ENCODE assay signal across 8 cellular contexts in genomic region chr9:120892748-120893584, GRCh38. TPM values are rescaled to one million over a fixed set of nuclear protein-coding genes. Genes with fewer than 3 reads are reported as not detected.
DNase-seq lines count a peak whose midpoint lies in the region; ATAC-seq and TF ChIP-seq lines count a peak whose summit lies in the region.

No MANE protein-coding gene starts in this region.

- no peak overlapping the region for H3K4ac ChIP-seq in trophoblast cell (ENCODE audit: low read depth, low read length)

- H3K27me3 ChIP-seq in RWPE2 (ENCODE audit: insufficient read depth, poor library complexity, severe bottlenecking) (no peaks in the 10 kb centered on the region), trophoblast cell (ENCODE audit: insufficient read depth, low read length) (no peaks in the 10 kb centered on the region)
- no peaks in the 10 kb centered on the region for H3K27me3 ChIP-seq in naive thymus-derived CD4-positive, alpha-beta T cell (ENCODE audit: control insufficient read depth in 2 of 2, insufficient read depth in 2 of 2, low read length in 2 of 2)

- peak; percentile 89 for DNase-seq in DMS79 (lab: John Stamatoyannopoulos, UW)
- no peak for DNase-seq in RWPE2 (ENCODE audit: low spot score)
- DNase-seq in activated naive CD8-positive, alpha-beta T cell treated with anti-CD3 and anti-CD28 coated beads, Interleukin-2, amount 50 U/mL, for 24 hours = peak; percentile 62
- peak in 7 of 9 donors; percentile 43 to 77 (median 64) for DNase-seq in naive thymus-derived CD4-positive, alpha-beta T cell
- DNase-seq in trophoblast cell = no peak
- no peak for DNase-seq in cardiac septum (ENCODE audit: low spot score)

- H3K36me3 Mint-ChIP-seq in activated naive CD8-positive, alpha-beta T cell treated with anti-CD3 and anti-CD28 coated beads, Interleukin-2, amount 50 U/mL, for 24 hours (ENCODE audit: low read depth) = peaks cover 6% of the 10 kb centered on the region
- peaks cover 0 to 24% (median 0%) of the 10 kb centered on the region in 5 donors for H3K36me3 Mint-ChIP-seq in naive thymus-derived CD4-positive, alpha-beta T cell

- H3K36me3 ChIP-seq in RWPE2 (ENCODE audit: low read depth) (no peaks in the 10 kb centered on the region), trophoblast cell (ENCODE audit: control insufficient read depth in 1 of 2, insufficient read depth in 2 of 2, low read length in 2 of 2) (no peaks in the 10 kb centered on the region)
- H3K36me3 ChIP-seq in naive thymus-derived CD4-positive, alpha-beta T cell (ENCODE audit: control insufficient read depth in 2 of 3, insufficient read depth in 3 of 3, low read length in 3 of 3) = no peaks in the 10 kb centered on the region

- POLR2A ChIA-PET in naive thymus-derived CD4-positive, alpha-beta T cell (lab: Charles Lee) = interaction anchor here (1.0 to 43.4 kb wide), 7 partner anchors 8 to 233 kb away, joined by 3 to 2417 read pairs (median 25); partner anchors contain the start of genes PHF19, PSMD5 and TRAF1

- ATAC-seq in GM19468 (IDR thresholded peaks at IDR 0.05; ENCODE audit: extremely low read depth, unreplicated experiment) (peak; percentile 72), HG03520 (IDR thresholded peaks at IDR 0.05; ENCODE audit: unreplicated experiment) (peak; percentile 67), RWPE2 (ENCODE audit: low read depth) (peak; percentile 86)
- peak; percentile 51 for ATAC-seq in activated naive CD8-positive, alpha-beta T cell treated with anti-CD3 and anti-CD28 coated beads, Interleukin-2, amount 50 U/mL, for 24 hours
- ATAC-seq in naive thymus-derived CD4-positive, alpha-beta T cell = peak; percentile 65

- no peak overlapping the region for H4K12ac ChIP-seq in trophoblast cell (ENCODE audit: low read depth, low read length)

- peak overlapping the region; percentile 92 for H3K27ac Mint-ChIP-seq in activated naive CD8-positive, alpha-beta T cell treated with anti-CD3 and anti-CD28 coated beads, Interleukin-2, amount 50 U/mL, for 24 hours
- peak overlapping the region; percentile 92 to 100 (median 99) for H3K27ac Mint-ChIP-seq in naive thymus-derived CD4-positive, alpha-beta T cell

- H3K9ac ChIP-seq in trophoblast cell (ENCODE audit: low read length) = no peak overlapping the region

- H3K27me3 Mint-ChIP-seq in activated naive CD8-positive, alpha-beta T cell treated with anti-CD3 and anti-CD28 coated beads, Interleukin-2, amount 50 U/mL, for 24 hours = no peaks in the 10 kb centered on the region
- H3K27me3 Mint-ChIP-seq in naive thymus-derived CD4-positive, alpha-beta T cell = no peaks in the 10 kb centered on the region

- peaks cover 94% of the 10 kb centered on the region for H3K4me1 Mint-ChIP-seq in activated naive CD8-positive, alpha-beta T cell treated with anti-CD3 and anti-CD28 coated beads, Interleukin-2, amount 50 U/mL, for 24 hours
- peaks cover 40 to 88% (median 74%) of the 10 kb centered on the region in 7 donors for H3K4me1 Mint-ChIP-seq in naive thymus-derived CD4-positive, alpha-beta T cell

- H3K9me3 Mint-ChIP-seq in activated naive CD8-positive, alpha-beta T cell treated with anti-CD3 and anti-CD28 coated beads, Interleukin-2, amount 50 U/mL, for 24 hours = no peaks in the 10 kb centered on the region
- H3K9me3 Mint-ChIP-seq in naive thymus-derived CD4-positive, alpha-beta T cell = peaks cover 0 to 3% (median 0%) of the 10 kb centered on the region in 11 donors

- H3K27ac ChIP-seq in RWPE2 (ENCODE audit: poor library complexity, severe bottlenecking) (no peak overlapping the region), trophoblast cell (ENCODE audit: low read depth, low read length) (no peak overlapping the region)
- peak overlapping the region; percentile 90 for H3K27ac ChIP-seq in naive thymus-derived CD4-positive, alpha-beta T cell (ENCODE audit: low read depth, low read length)

- no CpG with 5 or more reads among the region's 5 CpGs for WGBS in trophoblast cell (ENCODE audit: extremely low coverage, insufficient coverage, insufficient read length)

- no peaks in the 10 kb centered on the region for H3K79me1 ChIP-seq in trophoblast cell (ENCODE audit: low read length)

- no peak overlapping the region for H2AFZ ChIP-seq in trophoblast cell (ENCODE audit: insufficient read depth, low read length, poor library complexity)

- no peaks in the 10 kb centered on the region for H3K4me1 ChIP-seq in RWPE2 (ENCODE audit: insufficient read depth, poor library complexity, severe bottlenecking)
- peaks cover 64 to 91% of the 10 kb centered on the region in 2 donors for H3K4me1 ChIP-seq in naive thymus-derived CD4-positive, alpha-beta T cell (ENCODE audit: control insufficient read depth in 2 of 2, insufficient read depth in 2 of 2, low read length in 2 of 2)
- H3K4me1 ChIP-seq in trophoblast cell (ENCODE audit: control insufficient read depth in 1 of 2, insufficient read depth in 2 of 2, low read length in 2 of 2) = no peaks in the 10 kb centered on the region

- intact Hi-C loops in naive thymus-derived CD4-positive, alpha-beta T cell (cut with micrococcal nuclease) = loop anchor here (1.0 kb wide), 8 partner anchors 10 to 50 kb away; partner anchors contain the start of gene TRAF1 (in 1 of the 2)
- intact Hi-C loops in cardiac septum (cut with DNase I) = no loop called here

- H4K91ac ChIP-seq in trophoblast cell (ENCODE audit: low read depth, low read length) = no peak overlapping the region

- H3K79me2 ChIP-seq in trophoblast cell (ENCODE audit: control insufficient read depth, insufficient read depth, low read length, poor library complexity) = no peaks in the 10 kb centered on the region

- H4K8ac ChIP-seq in trophoblast cell (ENCODE audit: low read depth, low read length) = no peak overlapping the region

- peak overlapping the region; percentile 73 for H3K4me3 Mint-ChIP-seq in activated naive CD8-positive, alpha-beta T cell treated with anti-CD3 and anti-CD28 coated beads, Interleukin-2, amount 50 U/mL, for 24 hours
- peak overlapping the region; percentile 54 to 85 (median 80) for H3K4me3 Mint-ChIP-seq in naive thymus-derived CD4-positive, alpha-beta T cell

- no peak overlapping the region for H3K4me2 ChIP-seq in trophoblast cell (ENCODE audit: low read length)

- no peak overlapping the region for H2AK5ac ChIP-seq in trophoblast cell (ENCODE audit: low read length)

- peaks cover 4% of the 10 kb centered on the region for H3K9me3 ChIP-seq in RWPE2 (ENCODE audit: severe bottlenecking)
- no peaks in the 10 kb centered on the region for H3K9me3 ChIP-seq in naive thymus-derived CD4-positive, alpha-beta T cell (ENCODE audit: control insufficient read depth in 2 of 3, low read length in 3 of 3)
- H3K9me3 ChIP-seq in trophoblast cell (ENCODE audit: insufficient read depth, low read depth, low read length) = no peaks in the 10 kb centered on the region

- no peak overlapping the region for H3K18ac ChIP-seq in trophoblast cell (ENCODE audit: low read length)

- H3K4me3 ChIP-seq in RWPE2 (ENCODE audit: severe bottlenecking) = no peak overlapping the region
- H3K4me3 ChIP-seq in naive thymus-derived CD4-positive, alpha-beta T cell (ENCODE audit: low read length) = peak overlapping the region; percentile 17
- no peak overlapping the region for H3K4me3 ChIP-seq in trophoblast cell (ENCODE audit: low read depth, low read length)

- H3K14ac ChIP-seq in trophoblast cell (ENCODE audit: low read length) = no peak overlapping the region

- TF ChIP-seq CTCF in RWPE2 (IDR thresholded peaks at IDR 0.05; ENCODE audit: poor library complexity, severe bottlenecking) = no peak

- H2BK12ac ChIP-seq in trophoblast cell (ENCODE audit: low read length) = no peak overlapping the region

- no peak overlapping the region for H3K23ac ChIP-seq in trophoblast cell (ENCODE audit: low read length)

- H2BK5ac ChIP-seq in trophoblast cell (ENCODE audit: low read depth, low read length, poor library complexity) = no peak overlapping the region

- CTCF ChIA-PET in naive thymus-derived CD4-positive, alpha-beta T cell (lab: Charles Lee) = interaction anchor here (0.5 to 4.3 kb wide), 12 partner anchors 9 to 323 kb away, joined by 3 to 29 read pairs (median 11); partner anchors contain the start of gene PHF19

- no peak overlapping the region for H2BK120ac ChIP-seq in trophoblast cell (ENCODE audit: insufficient read depth, low read length, poor library complexity)

RNA-seq across cellular contexts. Expression of gene PHF19, which starts 16.0 kb away (rescaled TPM):
- 100 to 1,000 TPM in 3 of 5 experiments, 10 to 100 TPM in 2; 65.9 to 271 (median 197) TPM for total RNA-seq in naive thymus-derived CD4-positive, alpha-beta T cell
- polyA plus RNA-seq in naive thymus-derived CD4-positive, alpha-beta T cell = 10 to 100 TPM; 13.1 to 16.5 TPM
- polyA plus RNA-seq in trophoblast cell (2013) = 12.1 and 12.9 TPM in 2 replicates
- total RNA-seq in cardiac septum = 15.3 TPM

RNA-seq across cellular contexts. Expression of gene TRAF1, which starts 33.6 kb away (rescaled TPM):
- 100 to 1,000 TPM in 2 of 5 experiments, 10 to 100 TPM in 3; 58.7 to 131 (median 98.2) TPM for total RNA-seq in naive thymus-derived CD4-positive, alpha-beta T cell
- 1 to 10 TPM; 3.7 to 6.6 TPM for polyA plus RNA-seq in naive thymus-derived CD4-positive, alpha-beta T cell
- 0.60 and 0.64 TPM in 2 replicates for polyA plus RNA-seq in trophoblast cell (2013)
- total RNA-seq in cardiac septum = 2.4 TPM

RNA-seq across cellular contexts. Expression of gene PSMD5, which starts 50.2 kb away (rescaled TPM):
- total RNA-seq in naive thymus-derived CD4-positive, alpha-beta T cell = 10 to 100 TPM; 33.5 to 63.9 (median 44.0) TPM
- 10 to 100 TPM; 22.3 to 29.2 TPM for polyA plus RNA-seq in naive thymus-derived CD4-positive, alpha-beta T cell
- 24.7 and 24.8 TPM in 2 replicates for polyA plus RNA-seq in trophoblast cell (2013)
- total RNA-seq in cardiac septum = 13.5 TPM

Comparison
In these comparisons a context has a peak if more than half of its experiments do, and no peak if none do; other contexts are left out.
1. DNase-seq: peak in DMS79 (single experiment), activated naive CD8-positive, alpha-beta T cell treated with anti-CD3 and anti-CD28 coated beads, Interleukin-2, amount 50 U/mL, for 24 hours (single experiment) and naive thymus-derived CD4-positive, alpha-beta T cell (7 of 9); none in RWPE2 (single experiment), trophoblast cell (0 of 2) and cardiac septum (single experiment).
2. RNA of gene TRAF1, which starts 33.6 kb away (total RNA-seq): 58.7 to 131 TPM in naive thymus-derived CD4-positive, alpha-beta T cell; 2.4 TPM in cardiac septum (single experiment); every median in the first group is over 10 times any median in the second.
3. Peak in every context shown above with its lines, with median percentiles within 50 percentile points of each other: ATAC-seq.